Comparison of ENCODE assay signal across 12 cellular contexts in the genomic region with DNA sequence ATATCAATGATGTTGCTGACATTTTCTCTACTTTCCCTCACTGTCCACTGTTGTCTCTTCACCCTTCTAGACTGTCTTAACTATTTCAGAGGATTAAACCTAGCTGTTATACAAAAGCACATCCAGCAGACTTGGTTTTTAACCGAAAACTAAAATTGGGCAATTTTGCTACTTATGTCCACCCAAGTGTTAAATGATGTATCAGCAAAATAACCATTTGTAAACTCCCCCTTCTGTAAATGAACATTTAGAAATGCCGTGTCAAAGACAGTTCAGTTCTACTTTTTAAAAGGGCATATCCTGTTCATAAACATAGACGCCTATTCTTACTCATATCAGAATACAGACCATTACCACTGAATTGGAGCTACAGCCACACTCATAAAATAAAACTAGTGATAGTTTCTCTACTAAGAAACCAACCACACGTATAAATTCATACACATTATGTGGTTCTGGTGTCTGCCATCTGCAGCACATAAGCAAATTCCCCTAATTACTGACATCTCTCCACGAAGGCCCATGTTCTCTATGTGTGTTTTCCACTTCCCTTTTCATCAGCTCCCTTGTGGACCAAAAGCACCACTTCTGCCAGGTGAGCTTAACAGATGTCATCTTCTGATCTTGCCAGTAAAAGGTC.
DNase-seq lines count a peak whose midpoint lies in the region; ATAC-seq and TF ChIP-seq lines count a peak whose summit lies in the region.
"Had no signal": no experiment of that assay in that cellular context is flagged by ENCODE, and none has a peak within 500 bp of the region (broad histone marks: within the 10 kb centered on the region; RNA-seq: fewer than 3 reads in every experiment).

No MANE protein-coding gene starts in this region.

- H3K9me3 Mint-ChIP-seq in T-helper 2 cell treated with Interferon-gamma antibody and Interleukin-4, amounts not matched to agents 5 μg/mL and 100 μg/mL, for 36 hours: peaks cover 15% of the 10 kb centered on the region
- H3K9me3 Mint-ChIP-seq: immature natural killer cell had no signal

- DNase-seq in Karpas-422 (peak; percentile 87), pons (ENCODE audit: low spot score) (no peak), T-helper 17 cell (no peak)
- DNase-seq in activated effector memory CD4-positive, alpha-beta T cell treated with anti-CD3 and anti-CD28 coated beads, Interleukin-2, amount 50 U/mL, for 16 hours: no peak
- no peak for DNase-seq in T-helper 2 cell treated with Interferon-gamma antibody and Interleukin-4, amounts not matched to agents 5 μg/mL and 100 μg/mL, for 36 hours (ENCODE audit: low spot score)
- DNase-seq: immature natural killer cell, NCI-H1092 treated with DMSO at 0.1 percent for 48 hours, T-cell had no signal

- no peak overlapping the region for H3K27ac Mint-ChIP-seq in T-helper 2 cell treated with Interferon-gamma antibody and Interleukin-4, amounts not matched to agents 5 μg/mL and 100 μg/mL, for 36 hours
- H3K27ac Mint-ChIP-seq in T-helper 17 cell: no peak overlapping the region
- H3K27ac Mint-ChIP-seq: T-cell had no signal

- 0 out of 2 replicates have a peak overlapping the region, but pooled peaks have one; percentile 34 for H2AFZ ChIP-seq in Karpas-422 (ENCODE audit: low read length)

- no peaks in the 10 kb centered on the region for H3K9me3 ChIP-seq in DOHH2 (ENCODE audit: control insufficient read depth, insufficient read depth, low read length)
- peaks cover 5% of the 10 kb centered on the region; the same call in 1 of the 2 replicates for H3K9me3 ChIP-seq in Karpas-422 (ENCODE audit: low read length)
- no peaks in the 10 kb centered on the region for H3K9me3 ChIP-seq in T-helper 17 cell (ENCODE audit: control insufficient read depth, low read length, poor library complexity, severe bottlenecking)
- H3K9me3 ChIP-seq: BLaER1 had no signal

- H3K4me3 ChIP-seq in DOHH2 (ENCODE audit: low read length) (peak overlapping the region; percentile 25), Karpas-422 (ENCODE audit: low read length) (peak overlapping the region; percentile 45)
- H3K4me3 ChIP-seq: BLaER1 had no signal

- peaks cover 40% of the 10 kb centered on the region for H3K4me1 ChIP-seq in DOHH2 (ENCODE audit: control insufficient read depth, low read length)
- peaks cover 36% of the 10 kb centered on the region for H3K4me1 ChIP-seq in Karpas-422 (ENCODE audit: low read length)
- H3K4me1 ChIP-seq: BLaER1 had no signal

- ATAC-seq in GM19328 (IDR thresholded peaks at IDR 0.05; ENCODE audit: unreplicated experiment) (peak; percentile 89), HG02870 (IDR thresholded peaks at IDR 0.05; ENCODE audit: unreplicated experiment) (peak; percentile 93), T-helper 17 cell (no peak)
- ATAC-seq: T-cell had no signal

- no peaks in the 10 kb centered on the region for H3K4me1 Mint-ChIP-seq in T-helper 2 cell treated with Interferon-gamma antibody and Interleukin-4, amounts not matched to agents 5 μg/mL and 100 μg/mL, for 36 hours (ENCODE audit: low read depth)
- no peaks in the 10 kb centered on the region for H3K4me1 Mint-ChIP-seq in T-helper 17 cell
- H3K4me1 Mint-ChIP-seq: T-cell had no signal

- H3K79me2 ChIP-seq in DOHH2 (ENCODE audit: control insufficient read depth, low read length) (no peaks in the 10 kb centered on the region), Karpas-422 (ENCODE audit: low read length) (no peaks in the 10 kb centered on the region)

- H3K36me3 ChIP-seq in DOHH2 (ENCODE audit: control insufficient read depth, low read length) (peaks cover 3% of the 10 kb centered on the region), Karpas-422 (ENCODE audit: insufficient read depth, low read length) (no peaks in the 10 kb centered on the region)
- H3K36me3 ChIP-seq: BLaER1 had no signal

- peaks cover 7% of the 10 kb centered on the region for H3F3A ChIP-seq in DOHH2 (ENCODE audit: control insufficient read depth, insufficient read depth)

- H4K20me1 ChIP-seq in DOHH2 (ENCODE audit: control insufficient read depth, insufficient read depth, low read depth, low read length) (no peaks in the 10 kb centered on the region), Karpas-422 (ENCODE audit: insufficient read depth, low read depth, low read length) (no peaks in the 10 kb centered on the region)
- H4K20me1 ChIP-seq: BLaER1 had no signal

- H3K27me3 ChIP-seq in DOHH2 (ENCODE audit: control insufficient read depth, low read length): no peaks in the 10 kb centered on the region
- H3K27me3 ChIP-seq in Karpas-422 (ENCODE audit: low read length): no peaks in the 10 kb centered on the region
- H3K27me3 ChIP-seq: BLaER1 had no signal

- no peak overlapping the region for H3K4me3 Mint-ChIP-seq in T-helper 2 cell treated with Interferon-gamma antibody and Interleukin-4, amounts not matched to agents 5 μg/mL and 100 μg/mL, for 36 hours
- H3K4me3 Mint-ChIP-seq in T-helper 17 cell: no peak overlapping the region
- H3K4me3 Mint-ChIP-seq: T-cell had no signal

- H3K4me2 ChIP-seq in DOHH2 (ENCODE audit: low read length): peak overlapping the region; percentile 63
- H3K4me2 ChIP-seq in Karpas-422 (ENCODE audit: low read depth, low read length, poor library complexity, severe bottlenecking): peak overlapping the region; percentile 54
- H3K4me2 ChIP-seq: BLaER1 had no signal

- H3K9ac ChIP-seq in Karpas-422 (ENCODE audit: low read length): peak overlapping the region; percentile 50
- H3K9ac ChIP-seq: BLaER1 had no signal

- no peaks in the 10 kb centered on the region for H3K36me3 Mint-ChIP-seq in T-helper 2 cell treated with Interferon-gamma antibody and Interleukin-4, amounts not matched to agents 5 μg/mL and 100 μg/mL, for 36 hours (ENCODE audit: low read depth)
- H3K36me3 Mint-ChIP-seq in T-helper 17 cell (ENCODE audit: low read depth): no peaks in the 10 kb centered on the region
- H3K36me3 Mint-ChIP-seq: immature natural killer cell, T-cell had no signal

- H3K9me2 ChIP-seq in DOHH2 (replicated peaks; ENCODE audit: control insufficient read depth, low read length) (no peaks in the 10 kb centered on the region), Karpas-422 (replicated peaks; ENCODE audit: insufficient read depth, low read length) (no peaks in the 10 kb centered on the region)

- no peak for TF ChIP-seq CTCF in DOHH2 (IDR thresholded peaks at IDR 0.05; ENCODE audit: low read depth, low read length, poor library complexity, severe bottlenecking)

- H3K27ac ChIP-seq in DOHH2 (ENCODE audit: low read depth, low read length): peak overlapping the region; percentile 83
- H3K27ac ChIP-seq in Karpas-422 (ENCODE audit: low read length): peak overlapping the region; percentile 98
- H3K27ac ChIP-seq: BLaER1 had no signal

- H3K27me3 Mint-ChIP-seq in T-helper 2 cell treated with Interferon-gamma antibody and Interleukin-4, amounts not matched to agents 5 μg/mL and 100 μg/mL, for 36 hours (ENCODE audit: low read depth): no peaks in the 10 kb centered on the region
- H3K27me3 Mint-ChIP-seq in T-helper 17 cell: no peaks in the 10 kb centered on the region
- H3K27me3 Mint-ChIP-seq: T-cell had no signal
